In genomic region chr22:46063861-46064235, GRCh38 we compare ENCODE assay signal across 11 cellular contexts.
A peak's percentile ranks its signal among the peaks of the same experiment; 100 is the strongest.
DNase-seq lines count a peak whose midpoint lies in the region; ATAC-seq, FAIRE-seq and TF ChIP-seq lines count a peak whose summit lies in the region.
"Had no signal": no experiment of that assay in that cellular context is flagged by ENCODE, and none has a peak within 500 bp of the region (broad histone marks: within the 10 kb centered on the region; RNA-seq: fewer than 3 reads in every experiment).

No MANE protein-coding gene starts in this region.

- peak overlapping the region; percentile 24 to 95 for H3K4me3 ChIP-seq in ascending aorta
- peak overlapping the region in 1 of 2 donors; percentile 14 for H3K4me3 ChIP-seq in kidney (ENCODE audit: low read length in 2 of 2)

- peaks cover 0 to 5% of the 10 kb centered on the region in 2 donors for H3K36me3 ChIP-seq in ascending aorta
- H3K36me3 ChIP-seq in kidney (ENCODE audit: control insufficient read depth in 1 of 2, insufficient read depth in 2 of 2, low read length in 2 of 2) = no peaks in the 10 kb centered on the region

- peaks cover under 1% of the 10 kb centered on the region for H3K36me3 Mint-ChIP-seq in effector memory CD8-positive, alpha-beta T cell (ENCODE audit: insufficient read depth)

- peaks cover 0 to 65% of the 10 kb centered on the region in 2 donors for H3K27me3 Mint-ChIP-seq in effector memory CD8-positive, alpha-beta T cell
- H3K27me3 Mint-ChIP-seq: activated CD4-positive, alpha-beta T cell treated with anti-CD3 and anti-CD28 coated beads for 36 hours had no signal

- H3K27ac Mint-ChIP-seq in effector memory CD8-positive, alpha-beta T cell = no peak overlapping the region
- H3K27ac Mint-ChIP-seq: activated CD4-positive, alpha-beta T cell treated with anti-CD3 and anti-CD28 coated beads for 36 hours had no signal

- peak overlapping the region; percentile 99 to 100 for H3K27ac ChIP-seq in ascending aorta
- H3K27ac ChIP-seq in kidney (ENCODE audit: low read depth in 2 of 2, low read length in 2 of 2) = peak overlapping the region; percentile 80 to 82
- H3K27ac ChIP-seq in temporal lobe (ENCODE audit: low read depth, low read length) = peak overlapping the region; percentile 98

- peak overlapping the region in 1 of 2 donors; percentile 10 for H3K9ac ChIP-seq in kidney (ENCODE audit: low read length in 2 of 2)

- no peaks in the 10 kb centered on the region for H3K9me3 Mint-ChIP-seq in effector memory CD8-positive, alpha-beta T cell

- peak; percentile 88 for DNase-seq in DMS153 (lab: John Stamatoyannopoulos, UW)
- no peak for DNase-seq in DMS153 treated with DMSO at 0.1 percent for 48 hours (lab: John Stamatoyannopoulos, UW; ENCODE audit: unreplicated experiment)
- DNase-seq in ascending aorta (ENCODE audit: low spot score in 2 of 2) = peak; percentile 8 to 60
- peak; percentile 58 for DNase-seq in kidney
- no peak for DNase-seq in AG08396 (ENCODE audit: low spot score)
- DNase-seq in effector memory CD8-positive, alpha-beta T cell = no peak
- no peak for DNase-seq in hypothalamus (lab: John Stamatoyannopoulos, UW)
- DNase-seq: 8988T; activated CD4-positive, alpha-beta T cell treated with anti-CD3 and anti-CD28 coated beads for 36 hours; amygdala had no signal

- H3K4me1 ChIP-seq in ascending aorta (peaks cover 24 to 72% of the 10 kb centered on the region in 2 donors), kidney (ENCODE audit: control insufficient read depth in 1 of 2, insufficient read depth in 1 of 2, low read depth in 1 of 2, low read length in 2 of 2) (peaks cover 23 to 27% of the 10 kb centered on the region in 2 donors)

- intact Hi-C loops in ascending aorta (cut with DNase I) = no loop called here
- intact Hi-C loops in kidney (cut with DNase I) = no loop called here

- no peak for FAIRE-seq in kidney (lab: Jason Lieb, UNC)

- no peaks in the 10 kb centered on the region for H3K9me3 ChIP-seq in ascending aorta
- H3K9me3 ChIP-seq in kidney (ENCODE audit: control insufficient read depth in 1 of 2, low read length in 2 of 2) = no peaks in the 10 kb centered on the region

- no peak overlapping the region for H3K4me3 Mint-ChIP-seq in effector memory CD8-positive, alpha-beta T cell
- H3K4me3 Mint-ChIP-seq: activated CD4-positive, alpha-beta T cell treated with anti-CD3 and anti-CD28 coated beads for 36 hours had no signal

- peaks cover 4 to 34% of the 10 kb centered on the region in 2 donors for H3K4me1 Mint-ChIP-seq in effector memory CD8-positive, alpha-beta T cell (ENCODE audit: low read depth in 2 of 2)

- no peaks in the 10 kb centered on the region for H3K27me3 ChIP-seq in ascending aorta

- no peak for ATAC-seq in effector memory CD8-positive, alpha-beta T cell (replicated peaks)
- ATAC-seq: activated CD4-positive, alpha-beta T cell treated with anti-CD3 and anti-CD28 coated beads for 36 hours had no signal

- TF ChIP-seq CTCF in ascending aorta (IDR thresholded peaks at IDR 0.05) (no peak), kidney (IDR thresholded peaks at IDR 0.05; ENCODE audit: borderline replicate concordance, extremely low read depth, insufficient read depth) (no peak)

Comparison
In these comparisons a context has a peak if more than half of its experiments do, and no peak if none do; other contexts are left out.
1. DNase-seq: peak in DMS153 (single experiment), ascending aorta (2 of 2) and kidney (single experiment); none in DMS153 treated with DMSO at 0.1 percent for 48 hours (single experiment), AG08396 (single experiment), effector memory CD8-positive, alpha-beta T cell (0 of 3) and hypothalamus (0 of 51).
2. Peak in every context shown above with its lines, with median percentiles within 50 percentile points of each other: H3K27ac ChIP-seq.